ENCODE assay signal across 15 cellular contexts in the genomic region with DNA sequence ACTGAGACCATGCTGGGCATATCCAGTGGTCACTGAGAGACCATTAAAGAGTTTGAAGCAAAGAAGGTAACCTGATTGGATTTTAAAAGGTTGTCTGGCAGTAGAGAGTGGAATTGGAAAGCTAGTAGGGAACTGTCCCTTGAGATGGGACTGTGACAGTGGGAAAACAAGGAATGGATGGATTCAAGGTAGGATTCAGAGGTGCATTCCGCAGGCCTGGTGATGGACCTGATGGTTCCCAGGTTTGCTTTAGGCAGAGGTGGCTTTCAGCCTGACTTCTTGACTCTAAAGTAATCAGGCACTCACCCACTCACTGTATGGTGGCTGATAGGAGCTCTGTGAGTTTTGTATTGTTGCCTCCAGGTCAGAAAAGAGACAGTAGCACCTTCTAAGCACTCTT.
DNase-seq lines count a peak whose midpoint lies in the region; ATAC-seq, FAIRE-seq and TF ChIP-seq lines count a peak whose summit lies in the region.
"Had no signal": no experiment of that assay in that cellular context is flagged by ENCODE, and none has a peak within 500 bp of the region (broad histone marks: within the 10 kb centered on the region; RNA-seq: fewer than 3 reads in every experiment).

No MANE protein-coding gene starts in this region.

- H3K79me2 ChIP-seq in HepG2 (ENCODE audit: insufficient read depth, low read length) (no peaks in the 10 kb centered on the region), smooth muscle cell (ENCODE audit: low read depth) (no peaks in the 10 kb centered on the region)

- H3K27me3 Mint-ChIP-seq in WTC11 (ENCODE audit: low read depth): no peaks in the 10 kb centered on the region
- H3K27me3 Mint-ChIP-seq: activated T-helper 17 cell treated with anti-CD3 and anti-CD28 coated beads, Interleukin-2, amount 50 U/mL, for 72 hours; memory B cell had no signal

- FAIRE-seq in HepG2 (lab: Jason Lieb, UNC): no peak
- FAIRE-seq: urothelium cell line had no signal

- TF ChIP-seq EP300 in HepG2 (IDR thresholded peaks at IDR 0.05; ENCODE audit: low read depth in 2 of 2, low read length in 2 of 2): no peak
- TF ChIP-seq EP300 in HepG2 (CRISPR knock-in tag; IDR thresholded peaks at IDR 0.05; ENCODE audit: borderline replicate concordance): no peak

- no peak for DNase-seq in A673 (ENCODE audit: low spot score)
- DNase-seq in WTC11 (ENCODE audit: low spot score): no peak
- no peak for DNase-seq in HepG2 (ENCODE audit: low spot score)
- DNase-seq in smooth muscle cell (lab: John Stamatoyannopoulos, UW; ENCODE audit: unreplicated experiment): no peak
- no peak for DNase-seq in HK-2 (ENCODE audit: unreplicated experiment)
- no peak for DNase-seq in NCI-H2196 treated with DMSO at 0.1 percent for 48 hours (lab: John Stamatoyannopoulos, UW; ENCODE audit: unreplicated experiment)
- no peak for DNase-seq in Kasumi-1 (lab: John Stamatoyannopoulos, UW)
- no peak for DNase-seq in NCI-H2081 (lab: John Stamatoyannopoulos, UW)
- DNase-seq: activated CD8-positive, alpha-beta memory T cell treated with anti-CD3 and anti-CD28 coated beads for 24 hours; COR-L47; NCI-H2029 treated with DMSO at 0.1 percent for 48 hours had no signal

- H3K27ac ChIP-seq in A673 (ENCODE audit: low read depth, low read length, poor library complexity, severe bottlenecking): peak overlapping the region; percentile 41
- H3K27ac ChIP-seq in HepG2 (ENCODE audit: extremely low read length, insufficient read depth, low read length): peak overlapping the region; percentile 35
- H3K27ac ChIP-seq in smooth muscle cell (ENCODE audit: low read depth): peak overlapping the region; percentile 100
- H3K27ac ChIP-seq: neural progenitor cell had no signal

- peaks cover 71% of the 10 kb centered on the region for H3K4me1 ChIP-seq in A673 (ENCODE audit: insufficient read depth, low read length, poor library complexity, severe bottlenecking)
- peaks cover 37% of the 10 kb centered on the region for H3K4me1 ChIP-seq in HepG2 (ENCODE audit: insufficient read depth, low read length)
- peaks cover 34% of the 10 kb centered on the region for H3K4me1 ChIP-seq in smooth muscle cell (ENCODE audit: low read depth)
- H3K4me1 ChIP-seq: neural progenitor cell had no signal

- H2AFZ ChIP-seq in HepG2 (ENCODE audit: low read length) (no peak overlapping the region), smooth muscle cell (ENCODE audit: low read depth) (no peak overlapping the region)
- H2AFZ ChIP-seq: neural progenitor cell had no signal

- no peak overlapping the region for H3K9ac ChIP-seq in HepG2 (ENCODE audit: insufficient read depth, low read depth, low read length)
- peak overlapping the region; percentile 95 for H3K9ac ChIP-seq in smooth muscle cell (ENCODE audit: low read depth)
- H3K9ac ChIP-seq: neural progenitor cell had no signal

- BruUV-seq in A673 (replicated peaks; lab: Mats Ljungman, UMichigan): no TSS peak
- BruUV-seq in HepG2 (replicated peaks; lab: Mats Ljungman, UMichigan): no TSS peak

- CTCF ChIA-PET in A673 (lab: Charles Lee): no interaction called here
- CTCF ChIA-PET in WTC11 (lab: Charles Lee): no interaction called here
- CTCF ChIA-PET in HepG2 (lab: Yijun Ruan, JAX; ENCODE audit: low intra/inter-chr PET ratio, low total read pairs): no interaction called here

- H3K4me3 Mint-ChIP-seq in WTC11: no peak overlapping the region
- H3K4me3 Mint-ChIP-seq: activated T-helper 17 cell treated with anti-CD3 and anti-CD28 coated beads, Interleukin-2, amount 50 U/mL, for 72 hours; memory B cell had no signal

- no peaks in the 10 kb centered on the region for H4K20me1 ChIP-seq in HepG2 (ENCODE audit: insufficient read depth, low read length)
- no peaks in the 10 kb centered on the region for H4K20me1 ChIP-seq in smooth muscle cell (ENCODE audit: low read depth)

- H3F3A ChIP-seq in smooth muscle cell (ENCODE audit: low read depth): peaks cover 42% of the 10 kb centered on the region

- H3K36me3 Mint-ChIP-seq in WTC11: peaks cover 10% of the 10 kb centered on the region

- H3K4me2 ChIP-seq in HepG2 (ENCODE audit: low read depth, low read length) (no peak overlapping the region), smooth muscle cell (peak overlapping the region; percentile 88)
- H3K4me2 ChIP-seq: neural progenitor cell had no signal

- no peak overlapping the region for H3K4me3 ChIP-seq in A673 (ENCODE audit: low read depth, low read length, poor library complexity, severe bottlenecking)
- H3K4me3 ChIP-seq in HepG2 (replicated peaks in 1 of 3; ENCODE audit: insufficient read depth in 1 of 3, low read depth in 2 of 3, low read length in 3 of 3): no peak overlapping the region
- no peak overlapping the region for H3K4me3 ChIP-seq in smooth muscle cell
- H3K4me3 ChIP-seq: neural progenitor cell had no signal

- in situ Hi-C loops in HepG2 (cut with HindIII; ENCODE audit: extremely low pct_ligation_motif_present, low pct_unique_long_range_greater_than_20kb): no loop called here

- no peaks in the 10 kb centered on the region for H3K9me3 ChIP-seq in A673 (ENCODE audit: low read depth, low read length, poor library complexity, severe bottlenecking)
- no peaks in the 10 kb centered on the region for H3K9me3 ChIP-seq in HepG2 (ENCODE audit: low read length)
- H3K9me3 ChIP-seq in smooth muscle cell (replicated peaks; ENCODE audit: low read depth): no peaks in the 10 kb centered on the region

- no peaks in the 10 kb centered on the region for H3K9me3 Mint-ChIP-seq in WTC11
- H3K9me3 Mint-ChIP-seq: activated T-helper 17 cell treated with anti-CD3 and anti-CD28 coated beads, Interleukin-2, amount 50 U/mL, for 72 hours; memory B cell; neural progenitor cell had no signal

- H3K27ac Mint-ChIP-seq in WTC11: no peak overlapping the region
- H3K27ac Mint-ChIP-seq: activated T-helper 17 cell treated with anti-CD3 and anti-CD28 coated beads, Interleukin-2, amount 50 U/mL, for 72 hours; memory B cell; neural progenitor cell had no signal

- ATAC-seq in WTC11: no peak
- no peak; the same call in 2 of the 3 replicates for ATAC-seq in HepG2
- ATAC-seq: activated T-helper 17 cell treated with anti-CD3 and anti-CD28 coated beads, Interleukin-2, amount 50 U/mL, for 72 hours had no signal

- no peak for TF ChIP-seq POLR2A in HepG2 (IDR thresholded peaks at IDR 0.05; ENCODE audit: insufficient read depth in 1 of 2, low read depth in 2 of 2, low read length in 2 of 2)

- WGBS in HepG2 (ENCODE audit: low lambda C conversion rate): 82% methylated on average over 1 of the region's 1 CpG
- WGBS in smooth muscle cell (ENCODE audit: low lambda C conversion rate): 88% methylated on average over 1 of the region's 1 CpG

- no peaks in the 10 kb centered on the region for H3K27me3 ChIP-seq in A673 (replicated peaks; ENCODE audit: insufficient read depth, low read depth, low read length, poor library complexity)
- no peaks in the 10 kb centered on the region for H3K27me3 ChIP-seq in HepG2 (ENCODE audit: control insufficient read depth in 1 of 2, insufficient read depth in 2 of 2, low read length in 2 of 2)
- H3K27me3 ChIP-seq in smooth muscle cell (ENCODE audit: low read depth): no peaks in the 10 kb centered on the region
- H3K27me3 ChIP-seq: neural progenitor cell had no signal

- H3K4me1 Mint-ChIP-seq in WTC11: peaks cover 7% of the 10 kb centered on the region

- intact Hi-C loops in A673 (cut with micrococcal nuclease; ENCODE audit: unreplicated experiment) (loop anchor here (5.0 kb wide), 2 partner anchors 139 to 279 kb away; a partner anchor contains a TSS), HepG2 (cut with micrococcal nuclease; ENCODE audit: unreplicated experiment) (loop anchor here (1.0 to 10.0 kb wide), 2 partner anchors 146 to 280 kb away; a partner anchor contains a TSS)

- no peak for TF ChIP-seq CTCF in A673 (conservative IDR thresholded peaks at IDR 0.05; ENCODE audit: low read depth, low read length)
- TF ChIP-seq CTCF in WTC11 (IDR thresholded peaks at IDR 0.05): no peak
- TF ChIP-seq CTCF in HepG2 (CRISPR knock-in tag; IDR thresholded peaks at IDR 0.05): no peak
- no peak for TF ChIP-seq CTCF in smooth muscle cell (IDR thresholded peaks at IDR 0.05; ENCODE audit: borderline replicate concordance, insufficient read depth, poor library complexity, severe bottlenecking)

- TF ChIP-seq RAD21 in HepG2 (CRISPR knock-in tag; IDR thresholded peaks at IDR 0.05): no peak

- POLR2A ChIA-PET in A673 (lab: Charles Lee; ENCODE audit: low non-redundant PET) (interaction anchor here (1.2 kb wide), 1 partner anchor 278 kb away, joined by 5 read pairs; a partner anchor contains a TSS), WTC11 (lab: Charles Lee) (no interaction called here), HepG2 (lab: Yijun Ruan, JAX) (interaction anchor here (1.2 kb wide), 1 partner anchor 278 kb away, joined by 4 read pairs; a partner anchor contains a TSS)

- H3K36me3 ChIP-seq in A673 (ENCODE audit: insufficient read depth, low read length, poor library complexity, severe bottlenecking) (peaks cover 7% of the 10 kb centered on the region), HepG2 (replicated peaks in 1 of 2; ENCODE audit: control insufficient read depth in 1 of 2, insufficient read depth in 2 of 2, low read length in 2 of 2) (peaks cover 13 to 58% of the 10 kb centered on the region in 2 experiments), smooth muscle cell (ENCODE audit: low read depth) (no peaks in the 10 kb centered on the region)
- H3K36me3 ChIP-seq: neural progenitor cell had no signal

TF ChIP-seq in HepG2, 621 proteins besides CTCF, POLR2A, EP300 and RAD21 (continues in another document):
- peak; percentile 47 for TF ChIP-seq RBM22 (optimal IDR thresholded peaks at IDR 0.05; ENCODE audit: low read length)

Comparison
In these comparisons a context has a peak if more than half of its experiments do, and no peak if none do; other contexts are left out.
1. H3K27ac ChIP-seq: peak in every context shown above with its lines; median percentile 100 in smooth muscle cell; 41 in A673; 35 in HepG2.